17 cellular contexts compared by ENCODE assay signal in genomic region chr10:101597036-101597435, GRCh38.
"Had no signal": no experiment of that assay in that cellular context is flagged by ENCODE, and none has a peak within 500 bp of the region (broad histone marks: within the 10 kb centered on the region; RNA-seq: fewer than 3 reads in every experiment).

No MANE protein-coding gene starts in this region.

- H3K4me1 ChIP-seq: body of pancreas, upper lobe of right lung had no signal

- H3K27me3 ChIP-seq: body of pancreas, hepatocyte, upper lobe of right lung had no signal

- DNase-seq: activated CD4-positive, alpha-beta memory T cell treated with anti-CD3 and anti-CD28 coated beads, Interleukin-2, amount 10 ng/mL, durations not matched to agents 7 days and 5 days; activated CD4-positive, alpha-beta T cell treated with anti-CD3 and anti-CD28 coated beads for 48 hours; activated CD8-positive, alpha-beta memory T cell treated with anti-CD3 and anti-CD28 coated beads, Interleukin-2, amount 10 ng/mL, durations not matched to agents 7 days and 5 days; activated naive CD4-positive, alpha-beta T cell; body of pancreas; cerebellar nuclear complex; foreskin fibroblast; midbrain; occipital lobe; stimulated activated CD8-positive, alpha-beta memory T cell treated with anti-CD3 and anti-CD28 coated beads, Interleukin-4, amount 100 ng/mL, for 48 hours; stimulated activated naive CD4-positive, alpha-beta T cell; upper lobe of right lung had no signal

- H3K9me3 ChIP-seq: body of pancreas, upper lobe of right lung had no signal

- FAIRE-seq: keratinocyte had no signal

- H3K27ac ChIP-seq: body of pancreas, epithelial cell of prostate, hepatocyte, upper lobe of right lung had no signal

- H3K4me3 ChIP-seq: body of pancreas, hepatocyte, upper lobe of right lung had no signal

- H3K36me3 ChIP-seq: upper lobe of right lung had no signal

- H2AFZ ChIP-seq: hepatocyte had no signal

- ATAC-seq: activated CD8-positive, alpha-beta memory T cell treated with anti-CD3 and anti-CD28 coated beads, Interleukin-2, amount 10 ng/mL, durations not matched to agents 7 days and 5 days; activated T-helper 17 cell treated with anti-CD3 and anti-CD28 coated beads, Interleukin-2, amount 50 U/mL, for 72 hours; body of pancreas; left lobe of liver; upper lobe of right lung had no signal

- H3K4me2 ChIP-seq: hepatocyte had no signal
